13 cellular contexts compared by ENCODE assay signal in the genomic region with DNA sequence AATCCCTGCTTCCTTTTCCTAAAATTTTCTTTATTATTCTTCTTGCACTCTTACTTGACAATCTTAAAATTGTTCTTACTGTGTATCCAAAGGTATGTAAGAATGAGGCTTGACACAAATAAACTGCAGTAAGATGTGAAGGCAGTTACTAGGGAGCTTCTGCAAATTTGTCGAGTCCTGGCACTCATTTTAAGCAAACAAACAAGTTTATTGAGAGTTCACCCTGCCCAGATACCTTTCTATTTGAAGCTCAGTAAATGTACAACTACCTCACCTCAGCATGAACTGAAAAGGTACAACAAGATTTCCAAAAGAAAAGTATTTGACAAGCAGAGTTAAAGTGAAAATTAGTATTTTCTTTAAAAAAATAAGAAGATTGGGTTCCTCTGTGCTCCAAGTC. TPM values are rescaled to one million over a fixed set of nuclear protein-coding genes. Genes with fewer than 3 reads are reported as not detected.
"Had no signal": no experiment of that assay in that cellular context is flagged by ENCODE, and none has a peak within 500 bp of the region (broad histone marks: within the 10 kb centered on the region; RNA-seq: fewer than 3 reads in every experiment).

No MANE protein-coding gene starts in this region.

- H3K27me3 ChIP-seq: neural progenitor cell had no signal

- H3K4me1 ChIP-seq: foreskin keratinocyte, heart left ventricle had no signal

- DNase-seq: activated CD4-positive, alpha-beta memory T cell treated with anti-CD3 and anti-CD28 coated beads for 36 hours; activated gamma-delta T cell treated with Interleukin-2 at 50 U/mL for 16 hours; activated naive CD8-positive, alpha-beta T cell treated with anti-CD3 and anti-CD28 coated beads, Interleukin-2, amount 10 ng/mL, durations not matched to agents 7 days and 5 days; activated T-cell treated with anti-CD3 and anti-CD28 coated beads, Interleukin-2, amount 50 U/mL, for 48 hours; foreskin keratinocyte; heart left ventricle; islet precursor cell; right cardiac atrium; stimulated activated CD4-positive, alpha-beta T cell treated with anti-CD3 and anti-CD28 coated beads, Interleukin-1b, Interleukin-23, amount 100 ng/mL, for 48 hours; substantia nigra; SW 1271 had no signal

- H3K4me3 ChIP-seq: heart left ventricle, neural progenitor cell had no signal

- H3K36me3 ChIP-seq: heart left ventricle, neural progenitor cell had no signal

- ATAC-seq: foreskin keratinocyte; stimulated activated memory B cell treated with anti-CD40 and anti-IgM and Interleukin-4, amounts not matched to agents 10 μg/mL and 1 μg/mL and 100 μg/mL, for 72 hours had no signal

- H3K27ac ChIP-seq: foreskin keratinocyte, neural progenitor cell had no signal

- H3K9me3 ChIP-seq: heart left ventricle had no signal

RNA-seq across cellular contexts. Expression of gene SYTL4, which starts 13.3 kb away (rescaled TPM):
- total RNA-seq: activated CD4-positive, alpha-beta memory T cell treated with anti-CD3 and anti-CD28 coated beads for 36 hours; activated naive CD8-positive, alpha-beta T cell treated with anti-CD3 and anti-CD28 coated beads, Interleukin-2, amount 10 ng/mL, durations not matched to agents 7 days and 5 days had no signal
